Comparison of ENCODE assay signal across 8 cellular contexts in genomic region chr13:100394005-100394695, GRCh38.
A peak's percentile ranks its signal among the peaks of the same experiment; 100 is the strongest.
DNase-seq lines count a peak whose midpoint lies in the region; ATAC-seq, FAIRE-seq and TF ChIP-seq lines count a peak whose summit lies in the region.

No MANE protein-coding gene starts in this region.

- H3K9ac ChIP-seq in kidney (ENCODE audit: low read length in 2 of 2) = no peak overlapping the region

- no peak for FAIRE-seq in kidney (lab: Jason Lieb, UNC)

- peaks cover 2% of the 10 kb centered on the region for H3K36me3 Mint-ChIP-seq in activated T-cell treated with anti-CD3 and anti-CD28 coated beads, Interleukin-2, amount 50 U/mL, for 24 hours (ENCODE audit: low read depth)

- no peaks in the 10 kb centered on the region for H3K9me3 Mint-ChIP-seq in activated T-cell treated with anti-CD3 and anti-CD28 coated beads, Interleukin-2, amount 50 U/mL, for 24 hours

- H3K27ac ChIP-seq in KOPT-K1 (ENCODE audit: low read depth, low read length, poor library complexity, severe bottlenecking) (peak overlapping the region; percentile 65), kidney (ENCODE audit: low read depth in 2 of 2, low read length in 2 of 2) (no peak overlapping the region)

- intact Hi-C loops in posterior vena cava (cut with DNase I) (no loop called here), kidney (cut with DNase I) (no loop called here)

- no peak for DNase-seq in activated T-cell treated with anti-CD3 and anti-CD28 coated beads, Interleukin-2, amount 50 U/mL, for 24 hours
- DNase-seq in activated T-cell treated with anti-CD3 and anti-CD28 coated beads for 4 hours = no peak
- peak; percentile 89 for DNase-seq in fibroblast of gingiva (ENCODE audit: low read depth)
- no peak for DNase-seq in posterior vena cava (ENCODE audit: low spot score)
- DNase-seq in NCI-H2029 (lab: John Stamatoyannopoulos, UW) = no peak
- no peak for DNase-seq in kidney

- H3K4me1 Mint-ChIP-seq in activated T-cell treated with anti-CD3 and anti-CD28 coated beads, Interleukin-2, amount 50 U/mL, for 24 hours (ENCODE audit: low read depth) = peaks cover 31% of the 10 kb centered on the region

- peak; percentile 91 for ATAC-seq in GM21786 (IDR thresholded peaks at IDR 0.05; ENCODE audit: unreplicated experiment)

- peak overlapping the region; percentile 40 for H3K4me3 Mint-ChIP-seq in activated T-cell treated with anti-CD3 and anti-CD28 coated beads, Interleukin-2, amount 50 U/mL, for 24 hours

- H3K27ac Mint-ChIP-seq in activated T-cell treated with anti-CD3 and anti-CD28 coated beads, Interleukin-2, amount 50 U/mL, for 24 hours = peak overlapping the region; percentile 87

- H3K4me1 ChIP-seq in kidney (ENCODE audit: control insufficient read depth in 1 of 2, insufficient read depth in 1 of 2, low read depth in 1 of 2, low read length in 2 of 2) = peaks cover 0 to 9% of the 10 kb centered on the region in 2 donors

- H3K27me3 Mint-ChIP-seq in activated T-cell treated with anti-CD3 and anti-CD28 coated beads, Interleukin-2, amount 50 U/mL, for 24 hours = no peaks in the 10 kb centered on the region

- TF ChIP-seq CTCF in kidney (IDR thresholded peaks at IDR 0.05; ENCODE audit: borderline replicate concordance, extremely low read depth, insufficient read depth) = no peak

- no peak overlapping the region for H3K4me3 ChIP-seq in kidney (ENCODE audit: low read length in 2 of 2)

- H3K9me3 ChIP-seq in KOPT-K1 (ENCODE audit: insufficient read depth, low read length, poor library complexity, severe bottlenecking) = no peaks in the 10 kb centered on the region
- no peaks in the 10 kb centered on the region for H3K9me3 ChIP-seq in kidney (ENCODE audit: control insufficient read depth in 1 of 2, low read length in 2 of 2)

- H3K36me3 ChIP-seq in KOPT-K1 (ENCODE audit: insufficient read depth, low read length) (no peaks in the 10 kb centered on the region), kidney (ENCODE audit: control insufficient read depth in 1 of 2, insufficient read depth in 2 of 2, low read length in 2 of 2) (no peaks in the 10 kb centered on the region)
